8 cellular contexts compared by ENCODE assay signal in genomic region chr18:69958422-69958821, GRCh38. TPM values are rescaled to one million over a fixed set of nuclear protein-coding genes. Genes with fewer than 3 reads are reported as not detected.
DNase-seq lines count a peak whose midpoint lies in the region; ATAC-seq and TF ChIP-seq lines count a peak whose summit lies in the region.
"Had no signal": no experiment of that assay in that cellular context is flagged by ENCODE, and none has a peak within 500 bp of the region (broad histone marks: within the 10 kb centered on the region; RNA-seq: fewer than 3 reads in every experiment).

No MANE protein-coding gene starts in this region.

- H3K27ac ChIP-seq in gastroesophageal sphincter, result no peak overlapping the region

- H3K4me3 Mint-ChIP-seq in effector memory CD8-positive, alpha-beta T cell, result peak overlapping the region in 1 of 2 donors; percentile 35

- peak; percentile 56 for ATAC-seq in GM18519 (IDR thresholded peaks at IDR 0.05; ENCODE audit: low FRiP score, unreplicated experiment)
- ATAC-seq in GM21367 (IDR thresholded peaks at IDR 0.05; ENCODE audit: unreplicated experiment), result peak; percentile 46
- ATAC-seq in HG03108 (IDR thresholded peaks at IDR 0.05; ENCODE audit: unreplicated experiment), result peak; percentile 28
- ATAC-seq in effector memory CD8-positive, alpha-beta T cell (replicated peaks), result peak; percentile 16
- ATAC-seq in gastroesophageal sphincter, result no peak

- DNase-seq in effector memory CD8-positive, alpha-beta T cell, result no peak
- DNase-seq in NCI-H510A treated with DMSO at 0.1 percent for 48 hours (lab: John Stamatoyannopoulos, UW), result no peak
- no peak for DNase-seq in stimulated activated CD8-positive, alpha-beta memory T cell treated with anti-CD3 and anti-CD28 coated beads, Interleukin-4, amount 100 ng/mL, for 48 hours
- DNase-seq: NCI-H2029 had no signal

- TF ChIP-seq CTCF in gastroesophageal sphincter (IDR thresholded peaks at IDR 0.05), result no peak

- H3K27ac Mint-ChIP-seq in effector memory CD8-positive, alpha-beta T cell, result peak overlapping the region in 1 of 2 donors; percentile 16

- TF ChIP-seq EP300 in gastroesophageal sphincter (IDR thresholded peaks at IDR 0.05), result no peak

- peaks cover 3% of the 10 kb centered on the region for H3K36me3 Mint-ChIP-seq in effector memory CD8-positive, alpha-beta T cell (ENCODE audit: insufficient read depth)

- H3K9me3 ChIP-seq in gastroesophageal sphincter, result no peaks in the 10 kb centered on the region

- H3K9me3 Mint-ChIP-seq in effector memory CD8-positive, alpha-beta T cell, result no peaks in the 10 kb centered on the region

- H3K27me3 ChIP-seq in gastroesophageal sphincter, result no peaks in the 10 kb centered on the region

- WGBS in gastroesophageal sphincter (ENCODE audit: low coverage in 1 of 2), 2 donors, result 83% methylated on average over 5 of the region's 5 CpGs

- no peak for TF ChIP-seq POLR2A in gastroesophageal sphincter (IDR thresholded peaks at IDR 0.05)

- no peaks in the 10 kb centered on the region for H3K27me3 Mint-ChIP-seq in effector memory CD8-positive, alpha-beta T cell

- no peaks in the 10 kb centered on the region for H3K4me1 ChIP-seq in gastroesophageal sphincter

- no peak overlapping the region for H3K4me3 ChIP-seq in gastroesophageal sphincter

- no peaks in the 10 kb centered on the region for H3K36me3 ChIP-seq in gastroesophageal sphincter

- peaks cover 10 to 21% of the 10 kb centered on the region in 2 donors for H3K4me1 Mint-ChIP-seq in effector memory CD8-positive, alpha-beta T cell (ENCODE audit: low read depth in 2 of 2)

RNA-seq across cellular contexts. Expression of gene CD226, which starts 10.7 kb away (rescaled TPM):
- total RNA-seq in gastroesophageal sphincter, result 1 to 10 TPM in 1 of 4 donors, under 1 TPM in 3; 0.66 to 2.8 (median 0.87) TPM
